In genomic region chr1:198156745-198157240, GRCh38 we compare ENCODE assay signal across 1 cellular context.
TF ChIP-seq lines count a peak whose summit lies in the region.

TSS of gene NEK7 (plus strand) at chr1:198156998. CDS start at chr1:198232581, 75,583 bp downstream.

TF ChIP-seq in HepG2, 621 proteins besides CTCF, POLR2A, EP300 and RAD21 (continued from another document and continues in another):
- TF ChIP-seq HNF1B (CRISPR knock-in tag; IDR thresholded peaks at IDR 0.05) (peak; percentile 32; the same call in 1 of the 2 replicates), ZMYM2 (CRISPR knock-in tag; IDR thresholded peaks at IDR 0.05) (no peak), HMGXB4 (CRISPR knock-in tag; IDR thresholded peaks at IDR 0.05; ENCODE audit: borderline replicate concordance in 1 of 2, low read depth in 1 of 2) (peak in 1 of 2 experiments; percentile 72; a peak in 1 of 4 replicates), PRDM15 (CRISPR knock-in tag; IDR thresholded peaks at IDR 0.05) (peak; percentile 69; the same call in 1 of the 2 replicates), KDM1A (CRISPR knock-in tag; IDR thresholded peaks at IDR 0.05) (peak; percentile 48; the same call in 1 of the 2 replicates), ZNF33A (CRISPR knock-in tag; IDR thresholded peaks at IDR 0.05; ENCODE audit: borderline replicate concordance) (no peak), ZNF530 (CRISPR knock-in tag; IDR thresholded peaks at IDR 0.05; ENCODE audit: low read depth) (no peak), ISL2 (CRISPR knock-in tag; IDR thresholded peaks at IDR 0.05) (peak; percentile 15; the same call in 1 of the 2 replicates), RBAK (CRISPR knock-in tag; IDR thresholded peaks at IDR 0.05) (no peak), BRCA1 (CRISPR knock-in tag; IDR thresholded peaks at IDR 0.05) (no peak), UBTF (CRISPR knock-in tag; IDR thresholded peaks at IDR 0.05) (peak; percentile 80; the same call in 1 of the 2 replicates), MYC (CRISPR knock-in tag; IDR thresholded peaks at IDR 0.05; ENCODE audit: borderline replicate concordance) (peak; percentile 62; the same call in 1 of the 2 replicates), ZGPAT (CRISPR knock-in tag; IDR thresholded peaks at IDR 0.05) (0 out of 2 replicates have a peak, but pooled peaks have one; percentile 18), ZNF362 (CRISPR knock-in tag; IDR thresholded peaks at IDR 0.05; ENCODE audit: borderline replicate concordance) (0 out of 2 replicates have a peak, but pooled peaks have one; percentile 1), RNF219 (CRISPR knock-in tag; IDR thresholded peaks at IDR 0.05) (0 out of 2 replicates have a peak, but pooled peaks have one; percentile 26), ZNF138 (CRISPR knock-in tag; IDR thresholded peaks at IDR 0.05; ENCODE audit: low read depth) (no peak), ZNF430 (CRISPR knock-in tag; IDR thresholded peaks at IDR 0.05) (0 out of 2 replicates have a peak, but pooled peaks have one; percentile 38), TBL1XR1 (IDR thresholded peaks at IDR 0.05; ENCODE audit: borderline replicate concordance, low read length, partially characterized antibody) (no peak), ETV6 (CRISPR knock-in tag; conservative IDR thresholded peaks at IDR 0.05) (peak; percentile 88), ZKSCAN5 (CRISPR knock-in tag; IDR thresholded peaks at IDR 0.05) (no peak), ZBTB2 (CRISPR knock-in tag; IDR thresholded peaks at IDR 0.05; ENCODE audit: low read depth) (peak; percentile 51; the same call in 1 of the 2 replicates), CBX1 (IDR thresholded peaks at IDR 0.05; ENCODE audit: low read depth) (peak; percentile 31), TOE1 (CRISPR knock-in tag; IDR thresholded peaks at IDR 0.05) (no peak), DZIP1 (CRISPR knock-in tag; IDR thresholded peaks at IDR 0.05) (no peak), SMAD3 (CRISPR knock-in tag; IDR thresholded peaks at IDR 0.05) (peak; percentile 36; the same call in 1 of the 2 replicates), MAFF (IDR thresholded peaks at IDR 0.05; ENCODE audit: low read depth, low read length) (no peak), ZNF841 (CRISPR knock-in tag; IDR thresholded peaks at IDR 0.05; ENCODE audit: borderline replicate concordance) (no peak), SIX4 (CRISPR knock-in tag; IDR thresholded peaks at IDR 0.05) (no peak), NFE2L1 (CRISPR knock-in tag; IDR thresholded peaks at IDR 0.05; ENCODE audit: borderline replicate concordance) (no peak), KLF16 (CRISPR knock-in tag; IDR thresholded peaks at IDR 0.05) (peak in 1 of 2 experiments; percentile 44; a peak in 1 of 4 replicates), RARA (CRISPR knock-in tag; IDR thresholded peaks at IDR 0.05) (peak; percentile 27; the same call in 1 of the 2 replicates), ETV5 (CRISPR knock-in tag; IDR thresholded peaks at IDR 0.05; ENCODE audit: borderline replicate concordance) (peak; percentile 49; the same call in 1 of the 2 replicates), SALL2 (CRISPR knock-in tag; IDR thresholded peaks at IDR 0.05) (0 out of 2 replicates have a peak, but pooled peaks have one; percentile 27), ZBTB33 (CRISPR knock-in tag; IDR thresholded peaks at IDR 0.05) (no peak), SMYD3 (CRISPR knock-in tag; IDR thresholded peaks at IDR 0.05) (0 out of 2 replicates have a peak, but pooled peaks have one; percentile 28)
